Comparison of ENCODE assay signal across 13 cellular contexts in genomic region chr7:16740996-16741395, GRCh38. TPM values are rescaled to one million over a fixed set of nuclear protein-coding genes. Genes with fewer than 3 reads are reported as not detected.
DNase-seq lines count a peak whose midpoint lies in the region; ATAC-seq and TF ChIP-seq lines count a peak whose summit lies in the region.
"Had no signal": no experiment of that assay in that cellular context is flagged by ENCODE, and none has a peak within 500 bp of the region (broad histone marks: within the 10 kb centered on the region; RNA-seq: fewer than 3 reads in every experiment).

No MANE protein-coding gene starts in this region.

- TF ChIP-seq POLR2A in heart left ventricle (IDR thresholded peaks at IDR 0.05), result no peak
- TF ChIP-seq POLR2A in adrenal gland (IDR thresholded peaks at IDR 0.05), result no peak

- H3K36me3 ChIP-seq in heart left ventricle, result no peaks in the 10 kb centered on the region
- H3K36me3 ChIP-seq in adrenal gland (replicated peaks in 1 of 2), result no peaks in the 10 kb centered on the region
- no peaks in the 10 kb centered on the region for H3K36me3 ChIP-seq in colonic mucosa
- H3K36me3 ChIP-seq in HAP-1 (replicated peaks), result no peaks in the 10 kb centered on the region

- in situ Hi-C loops in HAP-1 (cut with MboI; ENCODE audit: low sequenced_read_pairs), result no loop called here

- H3K4me1 ChIP-seq in heart left ventricle (peaks cover 0 to 44% (median 18%) of the 10 kb centered on the region in 12 donors), right cardiac atrium (ENCODE audit: control insufficient read depth, insufficient read depth, low read length) (no peaks in the 10 kb centered on the region), adrenal gland (replicated peaks in 1 of 2) (peaks cover 0 to 22% of the 10 kb centered on the region in 2 donors), colonic mucosa (no peaks in the 10 kb centered on the region), HAP-1 (peaks cover 21% of the 10 kb centered on the region)

- no peak for TF ChIP-seq CTCF in heart left ventricle (IDR thresholded peaks at IDR 0.05)
- TF ChIP-seq CTCF in adrenal gland (IDR thresholded peaks at IDR 0.05), result no peak
- TF ChIP-seq CTCF in colonic mucosa (IDR thresholded peaks at IDR 0.05), result no peak

- DNase-seq in heart left ventricle (no peak), right cardiac atrium (no peak), adrenal gland (no peak), left colon (no peak), colonic mucosa (no peak), HAP-1 (ENCODE audit: low spot score in 2 of 2) (no peak)
- no peak for DNase-seq in activated effector memory CD4-positive, alpha-beta T cell treated with anti-CD3 and anti-CD28 coated beads, Interleukin-2, amount 50 U/mL, for 16 hours
- DNase-seq: Calu3, NCI-H1436, NCI-H2081, NCI-H524, RPMI8226 had no signal

- H3K9me3 ChIP-seq in heart left ventricle, result no peaks in the 10 kb centered on the region
- no peaks in the 10 kb centered on the region for H3K9me3 ChIP-seq in right cardiac atrium (ENCODE audit: control insufficient read depth, low read length)
- H3K9me3 ChIP-seq in adrenal gland (replicated peaks in 1 of 3), result no peaks in the 10 kb centered on the region
- no peaks in the 10 kb centered on the region for H3K9me3 ChIP-seq in colonic mucosa
- H3K9me3 ChIP-seq in HAP-1, result no peaks in the 10 kb centered on the region; the same call in 1 of the 2 replicates

- 63 to 95% (median 91%) methylated on average over 1 of the region's 1 CpG for WGBS in heart left ventricle, 4 donors
- WGBS in right cardiac atrium, result 90% methylated on average over 1 of the region's 1 CpG
- 33 to 95% (median 81%) methylated on average over 1 of the region's 1 CpG for WGBS in adrenal gland, 4 donors

- H3K27ac ChIP-seq in heart left ventricle (peak overlapping the region in 11 of 12 donors; percentile 7 to 74 (median 62)), right cardiac atrium (ENCODE audit: low read length) (no peak overlapping the region), adrenal gland (peak overlapping the region; percentile 29 to 74 (median 65)), colonic mucosa (no peak overlapping the region)

- no peaks in the 10 kb centered on the region for H3K27me3 ChIP-seq in heart left ventricle
- H3K27me3 ChIP-seq in right cardiac atrium (ENCODE audit: control insufficient read depth, insufficient read depth), result no peaks in the 10 kb centered on the region
- no peaks in the 10 kb centered on the region for H3K27me3 ChIP-seq in adrenal gland
- no peaks in the 10 kb centered on the region for H3K27me3 ChIP-seq in colonic mucosa
- no peaks in the 10 kb centered on the region for H3K27me3 ChIP-seq in HAP-1 (ENCODE audit: low read depth)

- no peak overlapping the region for H3K4me3 ChIP-seq in heart left ventricle
- H3K4me3 ChIP-seq in right cardiac atrium (ENCODE audit: low read length), result no peak overlapping the region
- no peak overlapping the region for H3K4me3 ChIP-seq in adrenal gland
- no peak overlapping the region for H3K4me3 ChIP-seq in colonic mucosa
- no peak overlapping the region for H3K4me3 ChIP-seq in HAP-1

- intact Hi-C loops in heart left ventricle (cut with DNase I) (no loop called here), right cardiac atrium (cut with DNase I) (no loop called here), adrenal gland (cut with DNase I) (no loop called here), left colon (cut with DNase I, micrococcal nuclease) (no loop called here), colonic mucosa (cut with DNase I) (no loop called here)

- H3K9ac ChIP-seq in colonic mucosa (ENCODE audit: low read depth in 2 of 2, low read length in 2 of 2), result no peak overlapping the region

- ATAC-seq in heart left ventricle, result peak in 2 of 4 donors; percentile 13 to 60
- ATAC-seq in right cardiac atrium, result no peak
- ATAC-seq in left colon, result peak; percentile 75
- ATAC-seq in HG02642 (IDR thresholded peaks at IDR 0.05; ENCODE audit: poor library complexity, unreplicated experiment), result no peak

RNA-seq across cellular contexts. Expression of gene TSPAN13, which starts 12.6 kb away (rescaled TPM):
- 10 to 100 TPM in 7 of 9 donors, 1 to 10 TPM in 2; 7.4 to 24.7 (median 12.0) TPM for total RNA-seq in heart left ventricle
- polyA plus RNA-seq in heart left ventricle, result 10 to 100 TPM; 16.9 to 39.5 TPM
- 10 to 100 TPM in 2 of 4 donors, 1 to 10 TPM in 2; 6.9 to 15.2 (median 10.4) TPM for total RNA-seq in right cardiac atrium
- 16.1 TPM for polyA plus RNA-seq in right cardiac atrium
- 100 to 1,000 TPM in 1 of 8 donors, 10 to 100 TPM in 7; 19.3 to 119 (median 45.3) TPM for total RNA-seq in adrenal gland
- 10 to 100 TPM; 53.6 to 71.4 (median 68.2) TPM for polyA plus RNA-seq in adrenal gland
- total RNA-seq in left colon, result 10 to 100 TPM; 79.5 to 97.7 TPM
- 100 to 1,000 TPM; 151 to 156 TPM for total RNA-seq in colonic mucosa

Comparison
In these comparisons a context has a peak if more than half of its experiments do, and no peak if none do; other contexts are left out.
1. H3K27ac ChIP-seq: peak in heart left ventricle (11 of 12) and adrenal gland (5 of 5); none in right cardiac atrium (single experiment) and colonic mucosa (single experiment).